In the genomic region with DNA sequence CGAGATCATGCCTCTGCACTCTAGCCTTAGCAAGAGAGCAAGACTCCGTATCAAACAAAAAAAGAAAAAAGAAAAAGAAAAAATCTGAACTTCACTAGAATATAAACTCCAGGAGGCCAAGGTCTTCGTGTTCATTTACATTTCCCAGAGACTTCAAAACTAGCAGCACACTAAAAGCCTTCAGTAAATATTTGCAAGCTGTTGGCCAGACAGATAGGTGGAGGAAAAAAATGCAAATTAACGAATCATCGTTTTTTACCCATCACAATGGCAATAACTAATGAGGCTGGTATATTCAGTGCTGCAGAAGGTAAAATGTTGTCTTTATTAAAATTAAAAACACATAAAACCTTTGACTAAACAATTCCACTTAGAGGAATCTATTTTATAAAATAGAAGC, we compare ENCODE assay signal across 28 cellular contexts.
"Had no signal": no experiment of that assay in that cellular context is flagged by ENCODE, and none has a peak within 500 bp of the region (broad histone marks: within the 10 kb centered on the region; RNA-seq: fewer than 3 reads in every experiment).

No MANE protein-coding gene starts in this region.

- H3K9me3 Mint-ChIP-seq: immature natural killer cell; memory B cell; mesothelial cell of epicardium; naive B cell; natural killer cell treated with Interleukin-12 subunit alpha and Interleukin-12 subunit beta and Interleukin-15 and Interleukin-18, amount 100 ng/mL, for 72 hours; neural progenitor cell; stimulated activated effector memory CD8-positive, alpha-beta T cell treated with anti-CD3 and anti-CD28 coated beads, Interleukin-12 subunit alpha, Interleukin-12 subunit beta, amount 100 ng/mL, for 72 hours had no signal

- H3K9ac ChIP-seq: neural progenitor cell, parathyroid adenoma had no signal

- H3K27me3 Mint-ChIP-seq: memory B cell; naive B cell; natural killer cell treated with Interleukin-12 subunit alpha and Interleukin-12 subunit beta and Interleukin-15 and Interleukin-18, amount 100 ng/mL, for 72 hours; progenitor cell of endocrine pancreas had no signal

- H3K4me3 Mint-ChIP-seq: immature natural killer cell; memory B cell; mesothelial cell of epicardium; naive B cell; natural killer cell treated with Interleukin-12 subunit alpha and Interleukin-12 subunit beta and Interleukin-15 and Interleukin-18, amount 100 ng/mL, for 72 hours; neural progenitor cell; stimulated activated effector memory CD8-positive, alpha-beta T cell treated with anti-CD3 and anti-CD28 coated beads, Interleukin-12 subunit alpha, Interleukin-12 subunit beta, amount 100 ng/mL, for 72 hours had no signal

- H3K9me3 ChIP-seq: esophagus squamous epithelium, mucosa of descending colon, sigmoid colon, stomach, thyroid gland, vagina had no signal

- ATAC-seq: mucosa of descending colon; natural killer cell treated with Interleukin-12 subunit alpha and Interleukin-12 subunit beta and Interleukin-15 and Interleukin-18, amount 100 ng/mL, for 72 hours; stimulated activated effector memory CD8-positive, alpha-beta T cell treated with anti-CD3 and anti-CD28 coated beads, Interleukin-12 subunit alpha, Interleukin-12 subunit beta, amount 100 ng/mL, for 72 hours had no signal

- H3K4me1 ChIP-seq: neural progenitor cell, parathyroid adenoma, thyroid gland, vagina had no signal

- H3K27ac Mint-ChIP-seq: memory B cell; mesothelial cell of epicardium; natural killer cell treated with Interleukin-12 subunit alpha and Interleukin-12 subunit beta and Interleukin-15 and Interleukin-18, amount 100 ng/mL, for 72 hours; neural progenitor cell; progenitor cell of endocrine pancreas; stimulated activated effector memory CD8-positive, alpha-beta T cell treated with anti-CD3 and anti-CD28 coated beads, Interleukin-12 subunit alpha, Interleukin-12 subunit beta, amount 100 ng/mL, for 72 hours had no signal

- H3K4me3 ChIP-seq: coronary artery, esophagus squamous epithelium, lung, mucosa of descending colon, neural progenitor cell, sigmoid colon, stomach, thyroid gland, vagina had no signal

- H3K27me3 ChIP-seq: esophagus squamous epithelium, neural progenitor cell, sigmoid colon, stomach, thyroid gland, vagina had no signal

- H3K36me3 ChIP-seq: neural progenitor cell, sigmoid colon, thyroid gland had no signal

- DNase-seq: dermis blood vessel endothelial cell; effector memory CD4-positive, alpha-beta T cell; erythroblast; esophagus squamous epithelium; hypothalamus; immature natural killer cell; mucosa of descending colon; naive B cell; sigmoid colon; stimulated activated CD4-positive, alpha-beta T cell treated with anti-CD3 and anti-CD28 coated beads, Interleukin-2, amount 100 ng/mL, for 24 hours; stimulated activated CD4-positive, alpha-beta T cell treated with anti-CD3 and anti-CD28 coated beads, Interleukin-4, amount 100 ng/mL, for 24 hours; stimulated activated naive CD4-positive, alpha-beta T cell treated with Interleukin-2 at 50 U/mL for 16 hours; stomach; thyroid gland; trophoblast cell had no signal

- H2AFZ ChIP-seq: neural progenitor cell, parathyroid adenoma had no signal

- H3K4me1 Mint-ChIP-seq: memory B cell; naive B cell; neural progenitor cell; stimulated activated effector memory CD8-positive, alpha-beta T cell treated with anti-CD3 and anti-CD28 coated beads, Interleukin-12 subunit alpha, Interleukin-12 subunit beta, amount 100 ng/mL, for 72 hours had no signal

- FAIRE-seq: endometrium, frontal cortex, keratinocyte had no signal

- H3K79me2 ChIP-seq: parathyroid adenoma had no signal

- H3K27ac ChIP-seq: coronary artery, esophagus squamous epithelium, neural progenitor cell, parathyroid adenoma, thyroid gland, vagina had no signal

- H3K4me2 ChIP-seq: neural progenitor cell had no signal
